ENCODE assay signal across 9 cellular contexts in the genomic region with DNA sequence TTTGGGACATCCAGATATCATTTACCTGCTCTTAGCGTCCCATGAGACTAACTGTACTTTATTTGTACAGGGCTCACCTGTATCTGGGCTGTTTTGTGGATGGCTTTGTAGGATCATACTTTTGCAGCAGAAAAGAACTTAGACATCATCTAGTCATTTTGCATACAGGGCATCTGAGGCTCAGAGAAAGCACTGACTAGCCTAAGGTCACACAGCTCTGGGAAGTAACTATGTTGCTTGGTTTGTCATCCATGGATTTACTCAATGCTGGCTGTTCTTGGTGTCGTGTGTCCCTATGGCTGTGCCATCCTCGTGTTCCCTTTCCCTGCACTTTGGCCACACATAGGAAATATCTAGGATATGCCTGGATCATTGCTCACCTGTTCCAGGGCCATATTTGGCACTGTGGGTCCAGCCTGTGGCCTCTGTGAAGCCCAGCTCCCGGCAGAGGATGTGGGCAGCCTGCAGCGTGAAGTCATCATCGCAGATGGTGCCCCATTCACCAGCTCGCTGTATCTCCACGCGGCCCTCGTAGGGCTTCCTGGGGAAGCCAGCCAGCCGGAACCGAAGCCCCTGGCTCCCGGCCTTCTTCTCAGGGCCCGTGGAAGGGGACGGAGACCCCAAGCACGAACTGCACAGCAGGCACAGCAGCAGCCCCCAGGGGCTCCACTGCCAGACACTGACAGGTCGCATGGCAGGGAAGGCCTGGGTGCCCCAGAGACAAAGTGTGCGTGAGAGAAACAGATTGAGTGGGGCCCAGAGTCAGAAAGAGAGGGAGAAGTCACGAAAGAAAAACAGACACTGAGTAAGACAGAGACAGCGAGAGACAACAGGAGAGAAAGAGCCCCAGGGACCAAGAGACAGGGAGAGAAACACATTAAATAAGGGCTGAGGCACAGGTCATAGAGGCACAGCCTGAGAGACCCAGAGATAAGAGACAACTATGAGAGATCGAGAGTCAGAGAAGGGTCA. TPM values are rescaled to one million over a fixed set of nuclear protein-coding genes. Genes with fewer than 3 reads are reported as not detected.
DNase-seq lines count a peak whose midpoint lies in the region; ATAC-seq and TF ChIP-seq lines count a peak whose summit lies in the region.
"Had no signal": no experiment of that assay in that cellular context is flagged by ENCODE, and none has a peak within 500 bp of the region (broad histone marks: within the 10 kb centered on the region; RNA-seq: fewer than 3 reads in every experiment).

No MANE protein-coding gene starts in this region.

- no peaks in the 10 kb centered on the region for H3K9me2 ChIP-seq in PC-3 (replicated peaks; ENCODE audit: low read length)

- H2AFZ ChIP-seq in PC-3 (ENCODE audit: low read length) = no peak overlapping the region

- H3K27me3 ChIP-seq in GM06990 (replicated peaks; ENCODE audit: control insufficient read depth, insufficient read depth, low read length) (no peaks in the 10 kb centered on the region), SJCRH30 (no peaks in the 10 kb centered on the region), iPS-18a (ENCODE audit: control insufficient read depth, insufficient read depth, low read length) (peaks cover 58% of the 10 kb centered on the region), PC-3 (ENCODE audit: low read length) (no peaks in the 10 kb centered on the region)

- POLR2A ChIA-PET in AG04449 (lab: Yijun Ruan, JAX) = no interaction called here
- POLR2A ChIA-PET in PC-3 (lab: Charles Lee; ENCODE audit: unreplicated experiment) = no interaction called here

- H3F3A ChIP-seq in PC-3 (ENCODE audit: low read length, unreplicated experiment) = no peaks in the 10 kb centered on the region

- no TSS peak for BruUV-seq in PC-3 (replicated peaks; lab: Mats Ljungman, UMichigan)

- H3K4me2 ChIP-seq in PC-3 (ENCODE audit: low read length) = no peak overlapping the region

- no peak overlapping the region for H3K9ac ChIP-seq in iPS-18a (ENCODE audit: low read length)
- no peak overlapping the region for H3K9ac ChIP-seq in PC-3 (ENCODE audit: low read length)

- H3K36me3 ChIP-seq in GM06990 (ENCODE audit: control insufficient read depth, insufficient read depth, low read length) = peaks cover 9% of the 10 kb centered on the region
- no peaks in the 10 kb centered on the region for H3K36me3 ChIP-seq in SJCRH30
- no peaks in the 10 kb centered on the region for H3K36me3 ChIP-seq in iPS-18a (ENCODE audit: control insufficient read depth, low read depth, low read length)
- no peaks in the 10 kb centered on the region for H3K36me3 ChIP-seq in PC-3 (ENCODE audit: low read depth, low read length)

- intact Hi-C loops in PC-3 (cut with micrococcal nuclease) = no loop called here

- H3K9me3 ChIP-seq in SJCRH30 (replicated peaks) = no peaks in the 10 kb centered on the region
- no peaks in the 10 kb centered on the region for H3K9me3 ChIP-seq in iPS-18a (ENCODE audit: control insufficient read depth, low read depth, low read length)
- H3K9me3 ChIP-seq in PC-3 (ENCODE audit: low read length) = no peaks in the 10 kb centered on the region

- ATAC-seq in PC-3 = no peak

- CTCF ChIA-PET in AG04449 (lab: Yijun Ruan, JAX) (interaction anchor here (0.8 to 4.9 kb wide), 5 partner anchors 21 to 43 kb away, joined by 3 to 43 read pairs (median 3); no protein-coding TSS in a partner anchor), PC-3 (lab: Charles Lee) (no interaction called here)

- no peaks in the 10 kb centered on the region for H4K20me1 ChIP-seq in PC-3 (ENCODE audit: low read length)

- H3K79me2 ChIP-seq in PC-3 (ENCODE audit: low read length) = peaks cover 10% of the 10 kb centered on the region

- H3K4me1 ChIP-seq in SJCRH30 (peaks cover 18% of the 10 kb centered on the region), iPS-18a (ENCODE audit: control insufficient read depth, low read depth, low read length) (peaks cover 15% of the 10 kb centered on the region), PC-3 (ENCODE audit: insufficient read depth, low read length) (peaks cover 12% of the 10 kb centered on the region; the same call in 1 of the 2 replicates)

- TF ChIP-seq CTCF in AG04449 (IDR thresholded peaks at IDR 0.05; ENCODE audit: insufficient read depth, low read length, missing control alignments) (no peak), GM06990 (IDR thresholded peaks at IDR 0.05; ENCODE audit: insufficient read depth, low read length, poor library complexity, severe bottlenecking) (no peak), PC-3 (conservative IDR thresholded peaks at IDR 0.05; ENCODE audit: low read depth, low read length) (no peak)

- DNase-seq in AG04449 (ENCODE audit: low read depth, low spot score) = no peak
- peak; percentile 70 for DNase-seq in GM06990 (ENCODE audit: extremely low read depth, insufficient read length)
- DNase-seq in SJCRH30 = no peak
- DNase-seq in superior temporal gyrus (ENCODE audit: extremely low spot score) = no peak
- DNase-seq in NCI-H1417 (lab: John Stamatoyannopoulos, UW) = no peak
- DNase-seq in activated effector memory CD4-positive, alpha-beta T cell treated with Interleukin-2 at 50 U/mL for 16 hours = no peak
- DNase-seq in PC-3 = no peak
- DNase-seq: activated CD8-positive, alpha-beta memory T cell treated with anti-CD3 and anti-CD28 coated beads, Interleukin-2, amount 50 U/mL, for 4 hours had no signal

- H3K27ac ChIP-seq in SJCRH30 = peak overlapping the region; percentile 47; the same call in 1 of the 2 replicates
- H3K27ac ChIP-seq in iPS-18a (ENCODE audit: low read length) = no peak overlapping the region
- no peak overlapping the region for H3K27ac ChIP-seq in PC-3 (ENCODE audit: low read length)

- peak overlapping the region; percentile 92 for H3K4me3 ChIP-seq in AG04449 (ENCODE audit: low read depth, low read length)
- peak overlapping the region; percentile 83 for H3K4me3 ChIP-seq in GM06990 (replicated peaks; ENCODE audit: low read depth, low read length)
- H3K4me3 ChIP-seq in SJCRH30 = peak overlapping the region; percentile 61
- peak overlapping the region; percentile 87 for H3K4me3 ChIP-seq in iPS-18a (ENCODE audit: low read length)
- H3K4me3 ChIP-seq in PC-3 (ENCODE audit: low read length) = no peak overlapping the region

RNA-seq across cellular contexts. Expression of a gene that starts 1.5 kb away (rescaled TPM):
- total RNA-seq in SJCRH30 (2014; rRNA removed; shearing (Covaris generic)) = 16.8 and 19.0 TPM in 2 replicates
- total RNA-seq in PC-3 (2014; rRNA removed) = 5.8 and 12.4 TPM in 2 replicates

RNA-seq across cellular contexts. Expression of a gene that starts 2.3 kb away (rescaled TPM):
- total RNA-seq in SJCRH30 (2014; rRNA removed; shearing (Covaris generic)) = 1.7 and 4.4 TPM in 2 replicates
- total RNA-seq in PC-3 (2014; rRNA removed) = 4.7 and 6.0 TPM in 2 replicates

RNA-seq across cellular contexts. Expression of a gene that starts 22.5 kb away (rescaled TPM):
- 42.6 and 46.3 TPM in 2 replicates for total RNA-seq in SJCRH30 (2014; rRNA removed; shearing (Covaris generic))
- total RNA-seq in PC-3 (2014; rRNA removed) = 71.8 and 77.5 TPM in 2 replicates

RNA-seq across cellular contexts. Expression of a gene that starts 22.7 kb away (rescaled TPM):
- total RNA-seq in SJCRH30 (2014; rRNA removed; shearing (Covaris generic)) = 125 and 132 TPM in 2 replicates
- total RNA-seq in PC-3 (2014; rRNA removed) = 218 and 233 TPM in 2 replicates

RNA-seq across cellular contexts. Expression of a gene that starts 26.2 kb away (rescaled TPM):
- total RNA-seq in SJCRH30 (2014; rRNA removed; shearing (Covaris generic)) = 0.30 and 0.61 TPM in 2 replicates
- 0.07 and 0.63 TPM in 2 replicates for total RNA-seq in PC-3 (2014; rRNA removed)
